ENCODE assay signal across 9 cellular contexts in the genomic region with DNA sequence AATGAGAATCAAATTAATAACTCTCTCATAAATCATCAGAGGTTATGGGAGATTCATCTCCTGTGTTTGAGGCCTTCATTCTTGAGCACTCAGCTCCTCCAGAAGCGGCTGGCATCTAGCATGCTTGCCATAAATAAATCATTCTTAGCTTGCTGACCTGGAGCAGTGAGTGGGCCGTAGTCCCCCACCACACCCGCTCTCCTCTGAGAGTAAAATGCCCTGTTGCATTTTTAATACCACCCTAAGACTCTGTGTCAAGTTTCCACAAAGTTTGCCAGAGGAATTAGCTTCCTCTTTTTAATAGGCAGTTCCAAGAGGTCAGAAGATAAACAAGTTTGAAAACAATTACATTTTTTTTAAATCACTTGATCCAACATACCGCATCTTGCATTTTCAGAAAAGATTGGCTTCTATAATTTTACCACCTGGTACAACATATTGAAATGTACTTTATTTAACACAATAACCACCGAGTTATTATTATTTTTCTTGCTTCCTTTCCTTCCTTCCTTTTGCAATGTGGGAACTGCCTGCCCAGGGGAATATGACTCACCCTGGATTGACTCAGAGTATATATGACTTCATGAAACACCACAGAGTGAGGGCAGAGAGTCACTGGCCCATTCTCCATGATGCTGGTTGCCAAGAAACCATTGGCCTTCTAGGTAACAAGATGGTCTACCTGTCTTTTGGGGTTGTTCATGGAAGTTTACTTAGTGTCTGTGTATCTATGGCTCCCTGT. TPM values are rescaled to one million over a fixed set of nuclear protein-coding genes. Genes with fewer than 3 reads are reported as not detected.
A peak's percentile ranks its signal among the peaks of the same experiment; 100 is the strongest.
DNase-seq lines count a peak whose midpoint lies in the region; ATAC-seq, FAIRE-seq and TF ChIP-seq lines count a peak whose summit lies in the region.
"Had no signal": no experiment of that assay in that cellular context is flagged by ENCODE, and none has a peak within 500 bp of the region (broad histone marks: within the 10 kb centered on the region; RNA-seq: fewer than 3 reads in every experiment).

No MANE protein-coding gene starts in this region.

- DNase-seq in activated naive CD4-positive, alpha-beta T cell treated with anti-CD3 and anti-CD28 coated beads, Interleukin-2, amount 50 U/mL, for 72 hours (ENCODE audit: low spot score in 2 of 2), result peak in 1 of 2 donors; percentile 10
- no peak for DNase-seq in activated naive CD4-positive, alpha-beta T cell treated with Interleukin-2 at 50 U/mL for 16 hours
- DNase-seq in amniotic stem cell (lab: John Stamatoyannopoulos, UW) (peak; percentile 66), kidney glomerular epithelial cell (lab: John Stamatoyannopoulos, UW) (peak; percentile 92), ureter (ENCODE audit: low spot score) (peak; percentile 43), NCI-H2171 treated with DMSO at 0.1 percent for 48 hours (lab: John Stamatoyannopoulos, UW) (no peak), GM12891 (ENCODE audit: insufficient read length, low spot score) (no peak)

- H3K27ac Mint-ChIP-seq in activated naive CD4-positive, alpha-beta T cell treated with anti-CD3 and anti-CD28 coated beads, Interleukin-2, amount 50 U/mL, for 72 hours, result peak overlapping the region; percentile 22 to 61

- peak; percentile 85 to 89 for ATAC-seq in activated naive CD4-positive, alpha-beta T cell treated with anti-CD3 and anti-CD28 coated beads, Interleukin-2, amount 50 U/mL, for 72 hours
- no peak for ATAC-seq in HG03139 (IDR thresholded peaks at IDR 0.05; ENCODE audit: unreplicated experiment)

- no peaks in the 10 kb centered on the region for H3K36me3 Mint-ChIP-seq in activated naive CD4-positive, alpha-beta T cell treated with anti-CD3 and anti-CD28 coated beads, Interleukin-2, amount 50 U/mL, for 72 hours

- H3K9me3 Mint-ChIP-seq in activated naive CD4-positive, alpha-beta T cell treated with anti-CD3 and anti-CD28 coated beads, Interleukin-2, amount 50 U/mL, for 72 hours, result no peaks in the 10 kb centered on the region

- no peak for FAIRE-seq in GM12891 (lab: Jason Lieb, UNC)
- FAIRE-seq: G401.6 had no signal

- TF ChIP-seq POLR2A in GM12891 (IDR thresholded peaks at IDR 0.05; ENCODE audit: low read depth, low read length), result no peak

TF ChIP-seq in GM12891, 5 proteins besides CTCF, POLR2A, EP300 and RAD21:
- TF ChIP-seq SPI1 (IDR thresholded peaks at IDR 0.05; ENCODE audit: low read depth, low read length) (no peak), POU2F2 (IDR thresholded peaks at IDR 0.05; ENCODE audit: low read depth, low read length) (no peak), POLR2AphosphoS5 (IDR thresholded peaks at IDR 0.05; ENCODE audit: low read depth, low read length) (no peak), PAX5 (IDR thresholded peaks at IDR 0.05; ENCODE audit: insufficient read depth, low read length, severe bottlenecking) (no peak), TAF1 (IDR thresholded peaks at IDR 0.05; ENCODE audit: low read depth, low read length) (no peak)

RNA-seq across cellular contexts. Expression of gene CLIC5, which starts 29.4 kb away (rescaled TPM):
- total RNA-seq in activated naive CD4-positive, alpha-beta T cell treated with anti-CD3 and anti-CD28 coated beads, Interleukin-2, amount 50 U/mL, for 72 hours, result 1 to 10 TPM; 1.8 to 8.4 TPM
- 8.0 TPM for total RNA-seq in ureter
- polyA plus RNA-seq in GM12891 (2012; ENCODE audit: low read depth, missing spikeins), result not detected

Comparison
In these comparisons a context has a peak if more than half of its experiments do, and no peak if none do; other contexts are left out.
1. DNase-seq: peak in amniotic stem cell (single experiment), kidney glomerular epithelial cell (single experiment) and ureter (single experiment); none in activated naive CD4-positive, alpha-beta T cell treated with Interleukin-2 at 50 U/mL for 16 hours (single experiment), NCI-H2171 treated with DMSO at 0.1 percent for 48 hours (single experiment) and GM12891 (single experiment).